Comparison of ENCODE assay signal across 30 cellular contexts in genomic region chr21:44701541-44701940, GRCh38. TPM values are rescaled to one million over a fixed set of nuclear protein-coding genes. Genes with fewer than 3 reads are reported as not detected.
DNase-seq lines count a peak whose midpoint lies in the region; ATAC-seq and TF ChIP-seq lines count a peak whose summit lies in the region.
"Had no signal": no experiment of that assay in that cellular context is flagged by ENCODE, and none has a peak within 500 bp of the region (broad histone marks: within the 10 kb centered on the region; RNA-seq: fewer than 3 reads in every experiment).

No MANE protein-coding gene starts in this region.

- no peak overlapping the region for H3K9ac ChIP-seq in endodermal cell (ENCODE audit: extremely low read depth, low read length, poor library complexity, severe bottlenecking)

- intact Hi-C loops in heart left ventricle (cut with DNase I), result no loop called here

- H3K27me3 ChIP-seq in right atrium auricular region (peaks cover 0 to 5% of the 10 kb centered on the region in 2 donors), heart left ventricle (peaks cover 9 to 89% (median 49%) of the 10 kb centered on the region in 9 donors), endodermal cell (ENCODE audit: control insufficient read depth, insufficient read depth, low read length, poor library complexity, severe bottlenecking) (peaks cover 23% of the 10 kb centered on the region)
- H3K27me3 ChIP-seq: ascending aorta had no signal

- no peaks in the 10 kb centered on the region for H3K4me1 ChIP-seq in right atrium auricular region
- H3K4me1 ChIP-seq in heart left ventricle, result peaks cover 0 to 9% (median 0%) of the 10 kb centered on the region in 12 donors
- H3K4me1 ChIP-seq in endodermal cell (ENCODE audit: control insufficient read depth, insufficient read depth, low read length), result peaks cover 3% of the 10 kb centered on the region
- H3K4me1 ChIP-seq: ascending aorta, spleen had no signal

- no peak for ATAC-seq in heart left ventricle
- ATAC-seq: activated naive CD4-positive, alpha-beta T cell treated with anti-CD3 and anti-CD28 coated beads, Interleukin-2, amount 50 U/mL, for 72 hours; T-helper 17 cell had no signal

- no peak overlapping the region for H3K27ac Mint-ChIP-seq in endodermal cell
- no peak overlapping the region for H3K27ac Mint-ChIP-seq in T-helper 2 cell treated with Interferon-gamma antibody and Interleukin-4, amounts not matched to agents 5 μg/mL and 100 μg/mL, for 36 hours
- H3K27ac Mint-ChIP-seq: activated naive CD4-positive, alpha-beta T cell treated with anti-CD3 and anti-CD28 coated beads, Interleukin-2, amount 50 U/mL, for 72 hours; T-helper 17 cell had no signal

- DNase-seq in right atrium auricular region (ENCODE audit: low spot score) (peak; percentile 21), heart left ventricle (no peak), NCI-H524 (lab: John Stamatoyannopoulos, UW) (peak; percentile 75 to 89), endodermal cell (peak; percentile 42), cortex of kidney (lab: John Stamatoyannopoulos, UW) (no peak), GM19238 (ENCODE audit: insufficient read length, low spot score) (no peak)
- DNase-seq in T-helper 2 cell treated with Interferon-gamma antibody and Interleukin-4, amounts not matched to agents 5 μg/mL and 100 μg/mL, for 36 hours (ENCODE audit: low spot score), result no peak
- DNase-seq: activated CD4-positive, alpha-beta T cell treated with anti-CD3 and anti-CD28 coated beads for 48 hours; Calu3; Kasumi-1; mammary epithelial cell; NCI-H2029; retina; RPMI8226; spleen; stimulated activated CD4-positive, alpha-beta T cell treated with anti-CD3 and anti-CD28 coated beads, Interleukin-4, amount 100 ng/mL, for 24 hours; stimulated activated naive CD4-positive, alpha-beta T cell treated with Interleukin-2 at 50 U/mL for 16 hours; T-helper 17 cell had no signal

- peaks cover 9% of the 10 kb centered on the region for H3K9me3 Mint-ChIP-seq in endodermal cell
- H3K9me3 Mint-ChIP-seq in T-helper 2 cell treated with Interferon-gamma antibody and Interleukin-4, amounts not matched to agents 5 μg/mL and 100 μg/mL, for 36 hours, result peaks cover 13% of the 10 kb centered on the region

- H3K4me3 Mint-ChIP-seq in endodermal cell, result no peak overlapping the region
- H3K4me3 Mint-ChIP-seq in T-helper 2 cell treated with Interferon-gamma antibody and Interleukin-4, amounts not matched to agents 5 μg/mL and 100 μg/mL, for 36 hours, result no peak overlapping the region
- H3K4me3 Mint-ChIP-seq: T-helper 17 cell had no signal

- H3K36me3 ChIP-seq in right atrium auricular region (no peaks in the 10 kb centered on the region), heart left ventricle (no peaks in the 10 kb centered on the region), endodermal cell (ENCODE audit: control insufficient read depth, insufficient read depth, low read length) (no peaks in the 10 kb centered on the region)
- H3K36me3 ChIP-seq: ascending aorta, spleen, thoracic aorta had no signal

- H3K4me1 Mint-ChIP-seq in endodermal cell, result peaks cover 62% of the 10 kb centered on the region
- no peaks in the 10 kb centered on the region for H3K4me1 Mint-ChIP-seq in T-helper 2 cell treated with Interferon-gamma antibody and Interleukin-4, amounts not matched to agents 5 μg/mL and 100 μg/mL, for 36 hours (ENCODE audit: low read depth)

- no peak overlapping the region for H3K27ac ChIP-seq in right atrium auricular region
- H3K27ac ChIP-seq in heart left ventricle, result no peak overlapping the region
- no peak overlapping the region for H3K27ac ChIP-seq in endodermal cell (ENCODE audit: low read depth, low read length)
- H3K27ac ChIP-seq: ascending aorta, C4-2B, spleen, thoracic aorta had no signal

- no peak for TF ChIP-seq POLR2A in heart left ventricle (IDR thresholded peaks at IDR 0.05)

- TF ChIP-seq CTCF in right atrium auricular region (IDR thresholded peaks at IDR 0.05), result no peak
- TF ChIP-seq CTCF in heart left ventricle (IDR thresholded peaks at IDR 0.05), result no peak
- TF ChIP-seq CTCF in endodermal cell (conservative IDR thresholded peaks at IDR 0.05), result no peak

- H3K27me3 Mint-ChIP-seq in endodermal cell (ENCODE audit: insufficient read depth), result peaks cover 54% of the 10 kb centered on the region
- peaks cover 66% of the 10 kb centered on the region for H3K27me3 Mint-ChIP-seq in T-helper 2 cell treated with Interferon-gamma antibody and Interleukin-4, amounts not matched to agents 5 μg/mL and 100 μg/mL, for 36 hours (ENCODE audit: low read depth)

- WGBS in heart left ventricle, 4 donors, result 41 to 64% (median 48%) methylated on average over 12 of the region's 12 CpGs
- 82% methylated on average over 11 to 12 of the region's 12 CpGs for WGBS in endodermal cell (ENCODE audit: insufficient coverage in 1 of 2, insufficient read length in 1 of 2), 2 experiments

- no peak overlapping the region for H3K4me3 ChIP-seq in right atrium auricular region
- no peak overlapping the region for H3K4me3 ChIP-seq in heart left ventricle
- no peak overlapping the region for H3K4me3 ChIP-seq in endodermal cell (ENCODE audit: low read length)
- H3K4me3 ChIP-seq: ascending aorta, spleen, thoracic aorta had no signal

- no peaks in the 10 kb centered on the region for H3K9me3 ChIP-seq in right atrium auricular region
- no peaks in the 10 kb centered on the region for H3K9me3 ChIP-seq in heart left ventricle
- peaks cover 6% of the 10 kb centered on the region for H3K9me3 ChIP-seq in endodermal cell (ENCODE audit: control insufficient read depth, low read length)
- H3K9me3 ChIP-seq: ascending aorta, thoracic aorta had no signal

- H3K36me3 Mint-ChIP-seq in endodermal cell (ENCODE audit: low read depth), result no peaks in the 10 kb centered on the region
- peaks cover 2% of the 10 kb centered on the region for H3K36me3 Mint-ChIP-seq in T-helper 2 cell treated with Interferon-gamma antibody and Interleukin-4, amounts not matched to agents 5 μg/mL and 100 μg/mL, for 36 hours (ENCODE audit: low read depth)

RNA-seq across cellular contexts. Expression of gene KRTAP10-12, which starts 4.6 kb away (rescaled TPM):
- total RNA-seq in right atrium auricular region (not detected), heart left ventricle (not detected), endodermal cell (not detected)
- polyA plus RNA-seq in heart left ventricle, result not detected
- not detected for polyA plus RNA-seq in endodermal cell (2013, experiment 1 of 2)
- not detected for polyA plus RNA-seq in endodermal cell (2013, experiment 2 of 2)
- total RNA-seq: activated naive CD4-positive, alpha-beta T cell treated with anti-CD3 and anti-CD28 coated beads, Interleukin-2, amount 50 U/mL, for 72 hours; ascending aorta; Calu3; cardiac septum; dermis microvascular lymphatic vessel endothelial cell; glomerular endothelial cell; H4; kidney epithelial cell; mammary epithelial cell; myocyte; NCI-H460; omental fat pad; spleen; T-helper 17 cell; thoracic aorta had no signal
- polyA plus RNA-seq: mammary epithelial cell, spleen had no signal

RNA-seq across cellular contexts. Expression of gene TSPEAR, which starts 9.8 kb away (rescaled TPM):
- total RNA-seq in right atrium auricular region (not detected), heart left ventricle (1 to 10 TPM in 3 of 9 donors, under 1 TPM in 4, not detected in 2; 0.07 to 2.5 (median 0.71) TPM), endodermal cell (1 to 10 TPM; 1.5 to 6.0 TPM)
- polyA plus RNA-seq in heart left ventricle, result 1 to 10 TPM in 1 of 2 donors, under 1 TPM in 1; 0.01 to 2.6 TPM
- polyA plus RNA-seq in endodermal cell (2013, experiment 1 of 2), result 0.32 TPM
- polyA plus RNA-seq in endodermal cell (2013, experiment 2 of 2), result 0.29 TPM
- total RNA-seq: activated naive CD4-positive, alpha-beta T cell treated with anti-CD3 and anti-CD28 coated beads, Interleukin-2, amount 50 U/mL, for 72 hours; ascending aorta; Calu3; cardiac septum; kidney epithelial cell; mammary epithelial cell; myocyte; T-helper 17 cell; thoracic aorta had no signal
- polyA plus RNA-seq: mammary epithelial cell had no signal

RNA-seq across cellular contexts. Expression of gene KRTAP12-1, which starts 19.6 kb away (rescaled TPM):
- total RNA-seq in right atrium auricular region, result not detected
- total RNA-seq in heart left ventricle, result not detected
- polyA plus RNA-seq in heart left ventricle, result not detected
- total RNA-seq in endodermal cell, result not detected
- polyA plus RNA-seq in endodermal cell (2013, experiment 1 of 2), result not detected
- polyA plus RNA-seq in endodermal cell (2013, experiment 2 of 2), result not detected
- total RNA-seq: activated naive CD4-positive, alpha-beta T cell treated with anti-CD3 and anti-CD28 coated beads, Interleukin-2, amount 50 U/mL, for 72 hours; ascending aorta; Calu3; cardiac septum; dermis microvascular lymphatic vessel endothelial cell; glomerular endothelial cell; H4; kidney epithelial cell; mammary epithelial cell; myocyte; NCI-H460; omental fat pad; spleen; T-helper 17 cell; thoracic aorta had no signal
- polyA plus RNA-seq: mammary epithelial cell, spleen had no signal

RNA-seq across cellular contexts. Expression of gene KRTAP12-2, which starts 34.8 kb away (rescaled TPM):
- not detected for total RNA-seq in right atrium auricular region
- not detected for total RNA-seq in heart left ventricle
- polyA plus RNA-seq in heart left ventricle, result not detected
- total RNA-seq in endodermal cell, result not detected
- polyA plus RNA-seq in endodermal cell (2013, experiment 1 of 2), result not detected
- not detected for polyA plus RNA-seq in endodermal cell (2013, experiment 2 of 2)
- total RNA-seq: activated naive CD4-positive, alpha-beta T cell treated with anti-CD3 and anti-CD28 coated beads, Interleukin-2, amount 50 U/mL, for 72 hours; ascending aorta; Calu3; cardiac septum; dermis microvascular lymphatic vessel endothelial cell; glomerular endothelial cell; H4; kidney epithelial cell; mammary epithelial cell; myocyte; NCI-H460; omental fat pad; spleen; T-helper 17 cell; thoracic aorta had no signal
- polyA plus RNA-seq: mammary epithelial cell, spleen had no signal

RNA-seq across cellular contexts. Expression of gene KRTAP12-3, which starts 43.8 kb away (rescaled TPM):
- total RNA-seq in right atrium auricular region (not detected), heart left ventricle (not detected), endodermal cell (not detected)
- polyA plus RNA-seq in heart left ventricle, result not detected
- not detected for polyA plus RNA-seq in endodermal cell (2013, experiment 1 of 2)
- not detected for polyA plus RNA-seq in endodermal cell (2013, experiment 2 of 2)
- total RNA-seq: activated naive CD4-positive, alpha-beta T cell treated with anti-CD3 and anti-CD28 coated beads, Interleukin-2, amount 50 U/mL, for 72 hours; ascending aorta; Calu3; cardiac septum; dermis microvascular lymphatic vessel endothelial cell; glomerular endothelial cell; H4; kidney epithelial cell; mammary epithelial cell; myocyte; NCI-H460; omental fat pad; spleen; T-helper 17 cell; thoracic aorta had no signal
- polyA plus RNA-seq: mammary epithelial cell, spleen had no signal

Comparison
In these comparisons a context has a peak if more than half of its experiments do, and no peak if none do; other contexts are left out.
1. DNase-seq: peak in right atrium auricular region (single experiment), NCI-H524 (2 of 2) and endodermal cell (single experiment); none in heart left ventricle (0 of 5), cortex of kidney (single experiment), T-helper 2 cell treated with Interferon-gamma antibody and Interleukin-4, amounts not matched to agents 5 μg/mL and 100 μg/mL, for 36 hours (single experiment) and GM19238 (single experiment).